8 cellular contexts compared by ENCODE assay signal in the genomic region with DNA sequence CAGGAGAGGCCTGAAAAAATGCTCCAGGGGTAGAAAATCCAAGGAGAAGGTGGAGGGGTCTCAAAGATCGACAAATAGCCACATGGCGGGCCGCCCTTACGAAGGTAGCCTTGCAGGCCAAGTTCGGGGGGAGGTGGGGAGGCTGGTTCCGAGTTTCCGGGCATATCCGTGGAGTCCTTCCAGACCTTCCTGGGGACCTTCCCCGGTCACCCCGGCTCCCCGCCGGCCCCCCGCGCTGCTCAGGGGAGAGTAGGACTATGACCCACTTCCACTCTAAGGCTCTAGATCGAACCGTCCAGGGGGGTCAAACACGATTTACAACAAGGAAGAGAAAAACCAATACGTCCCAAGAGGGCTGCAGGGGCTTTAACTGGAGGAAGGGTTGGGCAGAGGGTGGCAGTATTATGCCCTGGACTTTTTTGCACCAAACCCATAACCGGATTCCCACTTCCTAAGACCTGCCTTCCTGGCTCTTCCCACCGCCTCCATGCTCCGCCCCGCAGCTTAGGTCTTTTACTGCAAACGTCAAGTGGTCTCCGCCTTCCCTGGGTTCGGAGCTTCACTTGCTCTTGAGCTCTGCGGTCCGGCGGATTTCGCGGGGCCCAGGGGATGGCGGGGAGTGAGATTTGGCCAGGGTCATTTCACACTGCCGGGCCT. TPM values are rescaled to one million over a fixed set of nuclear protein-coding genes. Genes with fewer than 3 reads are reported as not detected.
DNase-seq lines count a peak whose midpoint lies in the region; FAIRE-seq and TF ChIP-seq lines count a peak whose summit lies in the region.

No MANE protein-coding gene starts in this region.

- H3K4me1 ChIP-seq in Caco-2 (no peaks in the 10 kb centered on the region; the same call in 1 of the 2 replicates), HAP-1 (peaks cover 11% of the 10 kb centered on the region), mammary epithelial cell (ENCODE audit: insufficient read depth, low read length) (peaks cover 8% of the 10 kb centered on the region), kidney (ENCODE audit: control insufficient read depth in 1 of 2, insufficient read depth in 1 of 2, low read depth in 1 of 2, low read length in 2 of 2) (peaks cover 0 to 5% of the 10 kb centered on the region in 2 donors), stomach smooth muscle (ENCODE audit: control insufficient read depth, insufficient read depth, low read length) (peaks cover 17% of the 10 kb centered on the region)

- no peak for FAIRE-seq in kidney (lab: Jason Lieb, UNC)

- DNase-seq in Caco-2 (peak; percentile 77 to 78), HAP-1 (ENCODE audit: low spot score in 2 of 2) (peak; percentile 78 to 86), NCI-H510A treated with DMSO at 0.1 percent for 48 hours (lab: John Stamatoyannopoulos, UW) (peak; percentile 67), mammary epithelial cell (peak; percentile 51), kidney (peak; percentile 81)
- no peak for DNase-seq in NK-92 treated with Interleukin-12 subunit alpha and Interleukin-12 subunit beta, amount 100 ng/mL, for 24 hours (lab: John Stamatoyannopoulos, UW)
- DNase-seq in activated CD4-positive, CD25-positive, alpha-beta regulatory T cell (lab: John Stamatoyannopoulos, UW), result no peak

- no peak for TF ChIP-seq CTCF in Caco-2 (IDR thresholded peaks at IDR 0.05; ENCODE audit: insufficient read depth in 1 of 2, low read depth in 1 of 2, low read length in 1 of 2, severe bottlenecking in 1 of 2, unreplicated experiment in 1 of 2)
- no peak for TF ChIP-seq CTCF in mammary epithelial cell (conservative IDR thresholded peaks at IDR 0.05 in 1 of 2, IDR thresholded peaks at IDR 0.05 in 1 of 2; ENCODE audit: extremely low read depth in 1 of 2, insufficient read depth in 1 of 2, low read depth in 1 of 2, low read length in 2 of 2)
- TF ChIP-seq CTCF in kidney (IDR thresholded peaks at IDR 0.05; ENCODE audit: borderline replicate concordance, extremely low read depth, insufficient read depth), result no peak

- no TSS peak for BruUV-seq in Caco-2 (replicated peaks; lab: Mats Ljungman, UMichigan)
- BruUV-seq in mammary epithelial cell (replicated peaks; lab: Mats Ljungman, UMichigan), result no TSS peak

- no peaks in the 10 kb centered on the region for H4K20me1 ChIP-seq in mammary epithelial cell (ENCODE audit: insufficient read depth, low read length)

- peak overlapping the region; percentile 98 for H3K4me2 ChIP-seq in mammary epithelial cell (ENCODE audit: insufficient read depth, low read depth, low read length)

- 7% methylated on average over 16 of the region's 32 CpGs for WGBS in mammary epithelial cell (ENCODE audit: low coverage, missing lambda C conversion rate)

- H3K36me3 Mint-ChIP-seq in Caco-2 (ENCODE audit: insufficient read depth, unreplicated experiment), result peaks cover 4% of the 10 kb centered on the region

- H3K27ac ChIP-seq in mammary epithelial cell (ENCODE audit: insufficient read depth, low read depth, low read length), result no peak overlapping the region
- H3K27ac ChIP-seq in kidney (ENCODE audit: low read depth in 2 of 2, low read length in 2 of 2), result no peak overlapping the region
- no peak overlapping the region for H3K27ac ChIP-seq in stomach smooth muscle (ENCODE audit: low read length)

- no peaks in the 10 kb centered on the region for H3K79me2 ChIP-seq in mammary epithelial cell (ENCODE audit: insufficient read depth, low read length)

- H3K27ac Mint-ChIP-seq in Caco-2 (ENCODE audit: unreplicated experiment), result peak overlapping the region; percentile 72

- H3K9me3 ChIP-seq in Caco-2 (no peaks in the 10 kb centered on the region), HAP-1 (no peaks in the 10 kb centered on the region), mammary epithelial cell (replicated peaks; ENCODE audit: insufficient read depth, low read length) (no peaks in the 10 kb centered on the region), kidney (ENCODE audit: control insufficient read depth in 1 of 2, low read length in 2 of 2) (no peaks in the 10 kb centered on the region), stomach smooth muscle (ENCODE audit: control insufficient read depth in 2 of 2, low read length in 2 of 2) (no peaks in the 10 kb centered on the region)

- no peaks in the 10 kb centered on the region for H3K9me3 Mint-ChIP-seq in Caco-2 (ENCODE audit: unreplicated experiment)

- dilution Hi-C loops in mammary epithelial cell (cut with HindIII; ENCODE audit: low sequenced_read_pairs), result no loop called here

- intact Hi-C loops in Caco-2 (cut with micrococcal nuclease; ENCODE audit: unreplicated experiment), result loop anchor here (1.0 to 5.0 kb wide), 5 partner anchors 137 to 307 kb away; a partner anchor contains a TSS
- intact Hi-C loops in mammary epithelial cell (cut with micrococcal nuclease), result no loop called here
- intact Hi-C loops in kidney (cut with DNase I), result no loop called here

- in situ Hi-C loops in HAP-1 (cut with MboI; ENCODE audit: low sequenced_read_pairs), result loop anchor here (10.0 kb wide), 1 partner anchor 225 kb away; no protein-coding TSS in a partner anchor
- in situ Hi-C loops in mammary epithelial cell (cut with MboI; ENCODE audit: low sequenced_read_pairs in 2 of 2), result no loop called here

- H3K9ac ChIP-seq in mammary epithelial cell (ENCODE audit: insufficient read depth, low read length) (no peak overlapping the region), kidney (ENCODE audit: low read length in 2 of 2) (peak overlapping the region; percentile 25 to 65), stomach smooth muscle (ENCODE audit: low read length in 2 of 2) (peak overlapping the region; percentile 13 to 50)

- H3K4me3 Mint-ChIP-seq in Caco-2 (ENCODE audit: unreplicated experiment), result peak overlapping the region; percentile 92

- H3K36me3 ChIP-seq in Caco-2 (ENCODE audit: control insufficient read depth, insufficient read depth, low read length) (no peaks in the 10 kb centered on the region), HAP-1 (replicated peaks) (no peaks in the 10 kb centered on the region), mammary epithelial cell (ENCODE audit: insufficient read depth, low read length) (no peaks in the 10 kb centered on the region), kidney (ENCODE audit: control insufficient read depth in 1 of 2, insufficient read depth in 2 of 2, low read length in 2 of 2) (no peaks in the 10 kb centered on the region), stomach smooth muscle (ENCODE audit: control insufficient read depth in 2 of 2, insufficient read depth in 2 of 2, low read length in 2 of 2) (no peaks in the 10 kb centered on the region)

- CTCF ChIA-PET in Caco-2 (lab: Charles Lee) (interaction anchor here (0.7 to 1.1 kb wide), 3 partner anchors 232 to 313 kb away, joined by 3 to 4 read pairs (median 3); no protein-coding TSS in a partner anchor), mammary epithelial cell (lab: Charles Lee; ENCODE audit: low non-redundant PET) (no interaction called here)

- H3K27me3 ChIP-seq in Caco-2 (replicated peaks; ENCODE audit: control insufficient read depth, insufficient read depth, low read length) (no peaks in the 10 kb centered on the region), HAP-1 (ENCODE audit: low read depth) (no peaks in the 10 kb centered on the region), mammary epithelial cell (ENCODE audit: insufficient read depth, low read length) (peaks cover 11% of the 10 kb centered on the region), stomach smooth muscle (ENCODE audit: control insufficient read depth in 1 of 2, insufficient read depth in 2 of 2, low read length in 2 of 2) (peaks cover 9 to 11% of the 10 kb centered on the region in 2 donors)

- peak overlapping the region; percentile 94 for H2AFZ ChIP-seq in mammary epithelial cell (ENCODE audit: low read depth, low read length)

- POLR2A ChIA-PET in Caco-2 (lab: Charles Lee), result no interaction called here

- H3K4me3 ChIP-seq in Caco-2 (ENCODE audit: low read depth, low read length) (peak overlapping the region; percentile 89), HAP-1 (peak overlapping the region; percentile 62), mammary epithelial cell (replicated peaks in 1 of 3; ENCODE audit: insufficient read depth in 1 of 3, low read depth in 2 of 3, low read length in 3 of 3) (peak overlapping the region; percentile 46 to 59 (median 47)), kidney (ENCODE audit: low read length in 2 of 2) (peak overlapping the region; percentile 65 to 84), stomach smooth muscle (ENCODE audit: low read length in 2 of 2) (peak overlapping the region; percentile 78 to 79)

- no peaks in the 10 kb centered on the region for H3K27me3 Mint-ChIP-seq in Caco-2 (ENCODE audit: insufficient read depth, unreplicated experiment)

- peaks cover 22% of the 10 kb centered on the region for H3K4me1 Mint-ChIP-seq in Caco-2 (ENCODE audit: low read depth, unreplicated experiment)

RNA-seq across cellular contexts. Expression of a gene that starts 0.8 kb away (rescaled TPM):
- 9.0 and 10.5 TPM in 2 replicates for total RNA-seq in Caco-2 (2022)
- under 1 TPM; 0.33 to 0.45 TPM for total RNA-seq in mammary epithelial cell
- polyA plus RNA-seq in mammary epithelial cell, result 0.07 TPM
- polyA minus RNA-seq in mammary epithelial cell, result not detected
- 1.1 TPM for total RNA-seq in kidney
- 2.2 TPM for polyA plus RNA-seq in kidney (ENCODE audit: insufficient read depth, low read depth, low replicate concordance)

Comparison
In these comparisons a context has a peak if more than half of its experiments do, and no peak if none do; other contexts are left out.
1. DNase-seq: peak in Caco-2 (2 of 2), HAP-1 (2 of 2), NCI-H510A treated with DMSO at 0.1 percent for 48 hours (single experiment), mammary epithelial cell (single experiment) and kidney (single experiment); none in NK-92 treated with Interleukin-12 subunit alpha and Interleukin-12 subunit beta, amount 100 ng/mL, for 24 hours (single experiment) and activated CD4-positive, CD25-positive, alpha-beta regulatory T cell (0 of 4).
2. Peak in every context shown above with its lines, with median percentiles within 50 percentile points of each other: H3K4me3 ChIP-seq.